2 cellular contexts compared by ENCODE assay signal in genomic region chr2:39142904-39143617, GRCh38.
TF ChIP-seq lines count a peak whose summit lies in the region.

No MANE protein-coding gene starts in this region.

TF ChIP-seq in GM23338, 12 proteins besides CTCF, POLR2A, EP300 and RAD21:
- no peak for TF ChIP-seq ZNF114 (CRISPR knock-in tag; IDR thresholded peaks at IDR 0.05)
- no peak for TF ChIP-seq ETS1 (IDR thresholded peaks at IDR 0.05)
- TF ChIP-seq ZNF462 (CRISPR knock-in tag; IDR thresholded peaks at IDR 0.05) = no peak
- no peak for TF ChIP-seq NANOG (IDR thresholded peaks at IDR 0.05; ENCODE audit: borderline replicate concordance)
- no peak for TF ChIP-seq REST (IDR thresholded peaks at IDR 0.05; ENCODE audit: unreplicated experiment)
- no peak for TF ChIP-seq POLR2AphosphoS5 (IDR thresholded peaks at IDR 0.05; ENCODE audit: low read depth)
- TF ChIP-seq CREB1 (CRISPR knock-in tag; IDR thresholded peaks at IDR 0.05; ENCODE audit: low read depth) = no peak
- TF ChIP-seq EZH2phosphoT487 (IDR thresholded peaks at IDR 0.05; ENCODE audit: unreplicated experiment) = no peak
- TF ChIP-seq STAT1 (IDR thresholded peaks at IDR 0.05; ENCODE audit: unreplicated experiment) = no peak
- TF ChIP-seq ZNF331 (CRISPR knock-in tag; IDR thresholded peaks at IDR 0.05; ENCODE audit: low read depth) = no peak
- TF ChIP-seq EZH2 (IDR thresholded peaks at IDR 0.05; ENCODE audit: low read depth, unreplicated experiment) = no peak
- no peak for TF ChIP-seq JUNB (IDR thresholded peaks at IDR 0.05; ENCODE audit: unreplicated experiment)

TF ChIP-seq in H1, 55 proteins besides CTCF, POLR2A, EP300 and RAD21:
- TF ChIP-seq CEBPB (IDR thresholded peaks at IDR 0.05; ENCODE audit: low read depth, low read length) (no peak), CREB1 (IDR thresholded peaks at IDR 0.05) (no peak)
